ENCODE assay signal across 30 cellular contexts in genomic region chr19:16188521-16188920, GRCh38. TPM values are rescaled to one million over a fixed set of nuclear protein-coding genes. Genes with fewer than 3 reads are reported as not detected.
A peak's percentile ranks its signal among the peaks of the same experiment; 100 is the strongest.
DNase-seq lines count a peak whose midpoint lies in the region; ATAC-seq and TF ChIP-seq lines count a peak whose summit lies in the region.
"Had no signal": no experiment of that assay in that cellular context is flagged by ENCODE, and none has a peak within 500 bp of the region (broad histone marks: within the 10 kb centered on the region; RNA-seq: fewer than 3 reads in every experiment).

No MANE protein-coding gene starts in this region.

- H3K27me3 ChIP-seq in DND-41 (ENCODE audit: insufficient read depth, low read length, poor library complexity) = no peaks in the 10 kb centered on the region
- peaks cover 10% of the 10 kb centered on the region for H3K27me3 ChIP-seq in neural progenitor cell
- H3K27me3 ChIP-seq: cardiac muscle cell, SJCRH30, testis had no signal

- H3K4me1 ChIP-seq in DND-41 (ENCODE audit: insufficient read depth, low read length) = peaks cover 31% of the 10 kb centered on the region
- peaks cover 5% of the 10 kb centered on the region for H3K4me1 ChIP-seq in neural progenitor cell

- H3K27ac Mint-ChIP-seq in activated CD4-positive, alpha-beta memory T cell treated with anti-CD3 and anti-CD28 coated beads, Interleukin-2, amount 10 ng/mL, durations not matched to agents 7 days and 5 days = peak overlapping the region; percentile 31
- no peak overlapping the region for H3K27ac Mint-ChIP-seq in activated CD4-positive, alpha-beta memory T cell treated with anti-CD3 and anti-CD28 coated beads for 36 hours
- H3K27ac Mint-ChIP-seq in dendritic cell treated with granulocyte-macrophage colony-stimulating factor and Interleukin-4, amounts not matched to agents 40 ng/mL and 50 ng/mL, for 4 days = peak overlapping the region; percentile 36
- H3K27ac Mint-ChIP-seq in neural progenitor cell = no peak overlapping the region

- peaks cover 50% of the 10 kb centered on the region for H3K36me3 Mint-ChIP-seq in activated CD4-positive, alpha-beta memory T cell treated with anti-CD3 and anti-CD28 coated beads, Interleukin-2, amount 10 ng/mL, durations not matched to agents 7 days and 5 days (ENCODE audit: low read depth)
- H3K36me3 Mint-ChIP-seq in activated CD4-positive, alpha-beta memory T cell treated with anti-CD3 and anti-CD28 coated beads for 36 hours = peaks cover 36% of the 10 kb centered on the region
- H3K36me3 Mint-ChIP-seq in dendritic cell treated with granulocyte-macrophage colony-stimulating factor and Interleukin-4, amounts not matched to agents 40 ng/mL and 50 ng/mL, for 4 days (ENCODE audit: low read depth) = peaks cover 79% of the 10 kb centered on the region
- peaks cover 15% of the 10 kb centered on the region for H3K36me3 Mint-ChIP-seq in neural progenitor cell

- H3F3A ChIP-seq in neural progenitor cell (ENCODE audit: low read depth) = peaks cover 11% of the 10 kb centered on the region

- peaks cover 27% of the 10 kb centered on the region for H4K20me1 ChIP-seq in DND-41 (ENCODE audit: insufficient read depth, low read length)
- peaks cover 16% of the 10 kb centered on the region for H4K20me1 ChIP-seq in neural progenitor cell (ENCODE audit: low read depth)

- H3K27me3 Mint-ChIP-seq in activated CD4-positive, alpha-beta memory T cell treated with anti-CD3 and anti-CD28 coated beads, Interleukin-2, amount 10 ng/mL, durations not matched to agents 7 days and 5 days = no peaks in the 10 kb centered on the region
- peaks cover 2% of the 10 kb centered on the region for H3K27me3 Mint-ChIP-seq in activated CD4-positive, alpha-beta memory T cell treated with anti-CD3 and anti-CD28 coated beads for 36 hours
- H3K27me3 Mint-ChIP-seq in dendritic cell treated with granulocyte-macrophage colony-stimulating factor and Interleukin-4, amounts not matched to agents 40 ng/mL and 50 ng/mL, for 4 days = no peaks in the 10 kb centered on the region
- peaks cover 5% of the 10 kb centered on the region for H3K27me3 Mint-ChIP-seq in neural progenitor cell (ENCODE audit: insufficient read depth, low read depth)

- no peak for DNase-seq in activated CD4-positive, alpha-beta memory T cell treated with anti-CD3 and anti-CD28 coated beads, Interleukin-2, amount 10 ng/mL, durations not matched to agents 7 days and 5 days
- DNase-seq in activated CD4-positive, alpha-beta memory T cell treated with anti-CD3 and anti-CD28 coated beads for 36 hours = no peak
- DNase-seq in DND-41 (no peak), neural progenitor cell (ENCODE audit: low spot score) (no peak), NOMO-1 treated with dmso at 0.1 percent for 144 hours (lab: John Stamatoyannopoulos, UW; ENCODE audit: unreplicated experiment) (no peak)
- no peak for DNase-seq in stimulated activated CD4-positive, alpha-beta T cell treated with anti-CD3 and anti-CD28 coated beads, Interleukin-4, amount 100 ng/mL, for 4 hours
- DNase-seq: activated CD4-positive, alpha-beta T cell treated with anti-CD3 and anti-CD28 coated beads for 48 hours; activated T-cell treated with anti-CD3 and anti-CD28 coated beads, Interleukin-2, amount 50 U/mL, for 48 hours; cortex of kidney; EL; H7; left ventricle myocardium superior; NCI-H1105; NCI-H187 treated with DMSO at 0.1 percent for 48 hours; NCI-H2171 treated with DMSO at 0.1 percent for 48 hours; NCI-H510A; SJCRH30; stimulated activated naive CD4-positive, alpha-beta T cell treated with Interleukin-2 at 50 U/mL for 16 hours; SW 1271; T-helper 9 cell; testis had no signal

- POLR2A ChIA-PET in activated CD4-positive, alpha-beta memory T cell treated with anti-CD3 and anti-CD28 coated beads, Interleukin-2, amount 10 ng/mL, durations not matched to agents 7 days and 5 days (lab: Charles Lee) = interaction anchor here (0.9 to 1.1 kb wide), 2 partner anchors 9 to 140 kb away, joined by 3 to 4 read pairs; partner anchors contain the start of gene AP1M1
- POLR2A ChIA-PET in activated CD4-positive, alpha-beta memory T cell treated with anti-CD3 and anti-CD28 coated beads for 36 hours (lab: Charles Lee) = no interaction called here

- no peaks in the 10 kb centered on the region for H3K9me3 Mint-ChIP-seq in activated CD4-positive, alpha-beta memory T cell treated with anti-CD3 and anti-CD28 coated beads, Interleukin-2, amount 10 ng/mL, durations not matched to agents 7 days and 5 days
- H3K9me3 Mint-ChIP-seq in activated CD4-positive, alpha-beta memory T cell treated with anti-CD3 and anti-CD28 coated beads for 36 hours = no peaks in the 10 kb centered on the region
- no peaks in the 10 kb centered on the region for H3K9me3 Mint-ChIP-seq in dendritic cell treated with granulocyte-macrophage colony-stimulating factor and Interleukin-4, amounts not matched to agents 40 ng/mL and 50 ng/mL, for 4 days
- no peaks in the 10 kb centered on the region for H3K9me3 Mint-ChIP-seq in neural progenitor cell

- H3K4me3 ChIP-seq in DND-41 (ENCODE audit: low read depth in 1 of 2, low read length in 2 of 2) (no peak overlapping the region), neural progenitor cell (no peak overlapping the region)
- H3K4me3 ChIP-seq: cardiac muscle cell, SJCRH30, testis had no signal

- TF ChIP-seq CTCF in DND-41 (IDR thresholded peaks at IDR 0.05; ENCODE audit: borderline replicate concordance, extremely low read depth, low read length, poor library complexity, severe bottlenecking) (no peak), neural progenitor cell (IDR thresholded peaks at IDR 0.05) (no peak)

- intact Hi-C loops in activated CD4-positive, alpha-beta memory T cell treated with anti-CD3 and anti-CD28 coated beads for 36 hours (cut with micrococcal nuclease) = loop anchor here (10.0 kb wide), 1 partner anchor 354 kb away; no protein-coding TSS in a partner anchor
- intact Hi-C loops in dendritic cell treated with granulocyte-macrophage colony-stimulating factor and Interleukin-4, amounts not matched to agents 40 ng/mL and 50 ng/mL, for 4 days (cut with micrococcal nuclease) = loop anchor here (5.0 kb wide), 1 partner anchor 46 kb away; the partner anchor contains the start of gene HSH2D

- H3K4me1 Mint-ChIP-seq in activated CD4-positive, alpha-beta memory T cell treated with anti-CD3 and anti-CD28 coated beads, Interleukin-2, amount 10 ng/mL, durations not matched to agents 7 days and 5 days = peaks cover 30% of the 10 kb centered on the region
- H3K4me1 Mint-ChIP-seq in activated CD4-positive, alpha-beta memory T cell treated with anti-CD3 and anti-CD28 coated beads for 36 hours (ENCODE audit: low read depth) = peaks cover 22% of the 10 kb centered on the region
- peaks cover 31% of the 10 kb centered on the region for H3K4me1 Mint-ChIP-seq in dendritic cell treated with granulocyte-macrophage colony-stimulating factor and Interleukin-4, amounts not matched to agents 40 ng/mL and 50 ng/mL, for 4 days (ENCODE audit: low read depth)
- peaks cover 12% of the 10 kb centered on the region for H3K4me1 Mint-ChIP-seq in neural progenitor cell

- no peak overlapping the region for H3K4me3 Mint-ChIP-seq in activated CD4-positive, alpha-beta memory T cell treated with anti-CD3 and anti-CD28 coated beads, Interleukin-2, amount 10 ng/mL, durations not matched to agents 7 days and 5 days
- no peak overlapping the region for H3K4me3 Mint-ChIP-seq in activated CD4-positive, alpha-beta memory T cell treated with anti-CD3 and anti-CD28 coated beads for 36 hours
- H3K4me3 Mint-ChIP-seq in dendritic cell treated with granulocyte-macrophage colony-stimulating factor and Interleukin-4, amounts not matched to agents 40 ng/mL and 50 ng/mL, for 4 days = no peak overlapping the region
- peak overlapping the region; percentile 10 for H3K4me3 Mint-ChIP-seq in neural progenitor cell

- H3K79me2 ChIP-seq in DND-41 (ENCODE audit: insufficient read depth, low read length) (peaks cover 36% of the 10 kb centered on the region), neural progenitor cell (ENCODE audit: low read depth) (peaks cover 34% of the 10 kb centered on the region)

- H3K36me3 ChIP-seq in DND-41 (ENCODE audit: insufficient read depth, low read length) = peaks cover 60% of the 10 kb centered on the region
- no peaks in the 10 kb centered on the region for H3K36me3 ChIP-seq in neural progenitor cell

- no peak overlapping the region for H3K27ac ChIP-seq in DND-41 (ENCODE audit: low read length)
- no peak overlapping the region for H3K27ac ChIP-seq in neural progenitor cell
- H3K27ac ChIP-seq: 22Rv1, cardiac muscle cell, SJCRH30, testis, VCaP had no signal

- CTCF ChIA-PET in activated CD4-positive, alpha-beta memory T cell treated with anti-CD3 and anti-CD28 coated beads, Interleukin-2, amount 10 ng/mL, durations not matched to agents 7 days and 5 days (lab: Charles Lee) = interaction anchor here (1.4 kb wide), 1 partner anchor 147 kb away, joined by 4 read pairs; no protein-coding TSS in a partner anchor
- CTCF ChIA-PET in activated CD4-positive, alpha-beta memory T cell treated with anti-CD3 and anti-CD28 coated beads for 36 hours (lab: Charles Lee) = interaction anchor here (0.6 to 2.0 kb wide), 3 partner anchors 9 to 495 kb away, joined by 3 to 9 read pairs (median 6); partner anchors contain the start of gene AP1M1

- no peak overlapping the region for H3K9ac ChIP-seq in DND-41 (ENCODE audit: low read depth, low read length)
- no peak overlapping the region for H3K9ac ChIP-seq in neural progenitor cell

- H3K9me3 ChIP-seq in DND-41 (ENCODE audit: insufficient read depth, low read length, severe bottlenecking) (no peaks in the 10 kb centered on the region), neural progenitor cell (ENCODE audit: low read depth) (no peaks in the 10 kb centered on the region)
- H3K9me3 ChIP-seq: SJCRH30, testis had no signal

- no peak overlapping the region for H2AFZ ChIP-seq in DND-41 (ENCODE audit: low read depth, low read length)
- no peak overlapping the region for H2AFZ ChIP-seq in neural progenitor cell (replicated peaks)

- H3K4me2 ChIP-seq in DND-41 (ENCODE audit: insufficient read depth, low read length) (peak overlapping the region; percentile 12; the same call in 1 of the 2 replicates), neural progenitor cell (no peak overlapping the region)

- ATAC-seq in DND-41 (ENCODE audit: insufficient read depth, low read depth) = no peak
- ATAC-seq in GM21360 (IDR thresholded peaks at IDR 0.05; ENCODE audit: unreplicated experiment) = no peak
- ATAC-seq: left ventricle myocardium superior had no signal

RNA-seq across cellular contexts. Expression of gene FAM32A, which starts 3.3 kb away (rescaled TPM):
- 10 to 100 TPM; 66.0 to 70.8 TPM for total RNA-seq in activated CD4-positive, alpha-beta memory T cell treated with anti-CD3 and anti-CD28 coated beads, Interleukin-2, amount 10 ng/mL, durations not matched to agents 7 days and 5 days
- 10 to 100 TPM; 43.8 to 44.3 TPM for total RNA-seq in activated CD4-positive, alpha-beta memory T cell treated with anti-CD3 and anti-CD28 coated beads for 36 hours
- 137 and 139 TPM in 2 replicates for total RNA-seq in neural progenitor cell (ENCODE audit: low replicate concordance)

RNA-seq across cellular contexts. Expression of gene AP1M1, which starts 9.2 kb away (rescaled TPM):
- 100 to 1,000 TPM; 131 to 151 TPM for total RNA-seq in activated CD4-positive, alpha-beta memory T cell treated with anti-CD3 and anti-CD28 coated beads, Interleukin-2, amount 10 ng/mL, durations not matched to agents 7 days and 5 days
- total RNA-seq in activated CD4-positive, alpha-beta memory T cell treated with anti-CD3 and anti-CD28 coated beads for 36 hours = 100 to 1,000 TPM; 100 to 113 TPM
- 26.5 and 53.3 TPM in 2 replicates for total RNA-seq in neural progenitor cell (ENCODE audit: low replicate concordance)

RNA-seq across cellular contexts. Expression of gene CIB3, which starts 15.2 kb away (rescaled TPM):
- not detected for total RNA-seq in activated CD4-positive, alpha-beta memory T cell treated with anti-CD3 and anti-CD28 coated beads, Interleukin-2, amount 10 ng/mL, durations not matched to agents 7 days and 5 days
- total RNA-seq in activated CD4-positive, alpha-beta memory T cell treated with anti-CD3 and anti-CD28 coated beads for 36 hours = not detected
- total RNA-seq in neural progenitor cell (ENCODE audit: low replicate concordance) = not detected in 2 replicates
- total RNA-seq: aorta, cardiac muscle cell, H7, left ventricle myocardium superior, M059J, osteoblast, RPMI7951, SJCRH30, testis had no signal

RNA-seq across cellular contexts. Expression of gene HSH2D, which starts 45.0 kb away (rescaled TPM):
- total RNA-seq in activated CD4-positive, alpha-beta memory T cell treated with anti-CD3 and anti-CD28 coated beads, Interleukin-2, amount 10 ng/mL, durations not matched to agents 7 days and 5 days = 100 to 1,000 TPM; 101 to 110 TPM
- 10 to 100 TPM; 23.6 to 26.1 TPM for total RNA-seq in activated CD4-positive, alpha-beta memory T cell treated with anti-CD3 and anti-CD28 coated beads for 36 hours
- not detected in 2 replicates for total RNA-seq in neural progenitor cell (ENCODE audit: low replicate concordance)
- total RNA-seq: cardiac muscle cell, RPMI7951 had no signal

Comparison
In these comparisons a context has a peak if more than half of its experiments do, and no peak if none do; other contexts are left out.
1. H3K27ac Mint-ChIP-seq: peak in activated CD4-positive, alpha-beta memory T cell treated with anti-CD3 and anti-CD28 coated beads, Interleukin-2, amount 10 ng/mL, durations not matched to agents 7 days and 5 days (single experiment) and dendritic cell treated with granulocyte-macrophage colony-stimulating factor and Interleukin-4, amounts not matched to agents 40 ng/mL and 50 ng/mL, for 4 days (single experiment); none in activated CD4-positive, alpha-beta memory T cell treated with anti-CD3 and anti-CD28 coated beads for 36 hours (single experiment) and neural progenitor cell (single experiment).